In genomic region chr2:166328147-166328546, GRCh38 we compare ENCODE assay signal across 11 cellular contexts.
"Had no signal": no experiment of that assay in that cellular context is flagged by ENCODE, and none has a peak within 500 bp of the region (broad histone marks: within the 10 kb centered on the region; RNA-seq: fewer than 3 reads in every experiment).

No MANE protein-coding gene starts in this region.

- H3K4me2 ChIP-seq: GM23338 had no signal

- ATAC-seq: GM23338, HCT116 had no signal

- H3K4me1 ChIP-seq: HAP-1 had no signal

- H3K4me3 Mint-ChIP-seq: GM23338, H9, HFFc6 had no signal

- H3K36me3 ChIP-seq: HAP-1 had no signal

- H3K4me1 Mint-ChIP-seq: GM23338, H9 had no signal

- FAIRE-seq: H1, H54 had no signal

- H3K9me3 Mint-ChIP-seq: GM23338, H9, HFFc6 had no signal

- H3K9me3 ChIP-seq: HAP-1 had no signal

- H2AFZ ChIP-seq: GM23248, GM23338 had no signal

- H3K4me3 ChIP-seq: GM23248, GM23338, HAP-1 had no signal

- H3K27ac ChIP-seq: GM23248 had no signal

- DNase-seq: GM23248, GOT3, H7, H9, HCEC 1CT, HFFc6 had no signal

- H3K27ac Mint-ChIP-seq: GM23338, H9, HFFc6 had no signal

- H3K9ac ChIP-seq: GM23248 had no signal
